Comparison of ENCODE assay signal across 25 cellular contexts in the genomic region with DNA sequence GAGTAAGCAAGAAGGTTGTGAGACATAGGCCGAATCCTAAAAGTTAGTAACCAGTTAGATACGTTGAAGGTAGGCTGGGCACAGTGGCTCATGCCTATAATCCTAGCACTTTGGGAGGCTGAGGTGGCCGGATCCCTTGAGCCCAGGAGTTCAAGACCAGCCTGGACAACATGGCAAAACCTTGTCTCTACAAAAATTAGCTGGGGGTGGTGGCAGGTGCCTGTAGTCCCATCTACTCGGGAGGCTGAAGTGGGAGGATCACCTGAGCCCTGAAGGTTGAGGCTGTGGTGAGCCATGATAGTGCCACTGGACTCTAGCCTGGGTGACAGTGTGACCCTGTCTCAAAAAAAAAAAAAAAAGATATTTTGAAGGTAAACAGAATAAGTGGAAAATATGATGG.
"Had no signal": no experiment of that assay in that cellular context is flagged by ENCODE, and none has a peak within 500 bp of the region (broad histone marks: within the 10 kb centered on the region; RNA-seq: fewer than 3 reads in every experiment).

No MANE protein-coding gene starts in this region.

- H3K27me3 ChIP-seq: heart left ventricle, pancreas, right lobe of liver, spleen, testis, tibial nerve, upper lobe of right lung, vagina had no signal

- H3K9me3 ChIP-seq: heart left ventricle, mucosa of descending colon, pancreas, right lobe of liver, spleen, testis, tibial nerve, upper lobe of right lung, vagina had no signal

- H3K4me3 ChIP-seq: coronary artery, heart left ventricle, mucosa of descending colon, pancreas, right lobe of liver, spleen, tibial nerve, upper lobe of right lung, vagina had no signal

- H3K36me3 ChIP-seq: heart left ventricle, pancreas, right lobe of liver, spleen, tibial nerve, upper lobe of right lung, vagina had no signal

- H3K36me3 Mint-ChIP-seq: naive thymus-derived CD8-positive, alpha-beta T cell had no signal

- H3K27ac ChIP-seq: coronary artery, upper lobe of right lung had no signal

- H3K27me3 Mint-ChIP-seq: naive thymus-derived CD8-positive, alpha-beta T cell; stimulated activated memory B cell treated with anti-CD40 and anti-IgM and Interleukin-4, amounts not matched to agents 10 μg/mL and 1 μg/mL and 100 μg/mL, for 72 hours; stimulated activated naive CD8-positive, alpha-beta T cell treated with anti-CD3 and anti-CD28 coated beads, Interleukin-15, Interleukin-2, amounts not matched to agents 100 ng/mL and 50 ng/mL, for 24 hours had no signal

- H3K9me3 Mint-ChIP-seq: naive thymus-derived CD8-positive, alpha-beta T cell; stimulated activated memory B cell treated with anti-CD40 and anti-IgM and Interleukin-4, amounts not matched to agents 10 μg/mL and 1 μg/mL and 100 μg/mL, for 72 hours; stimulated activated naive CD8-positive, alpha-beta T cell treated with anti-CD3 and anti-CD28 coated beads, Interleukin-15, Interleukin-2, amounts not matched to agents 100 ng/mL and 50 ng/mL, for 24 hours had no signal

- H3K27ac Mint-ChIP-seq: progenitor cell of endocrine pancreas; stimulated activated naive CD8-positive, alpha-beta T cell treated with anti-CD3 and anti-CD28 coated beads, Interleukin-15, Interleukin-2, amounts not matched to agents 100 ng/mL and 50 ng/mL, for 24 hours had no signal

- ATAC-seq: heart left ventricle; left lobe of liver; mucosa of descending colon; naive thymus-derived CD8-positive, alpha-beta T cell; pancreas; right lobe of liver; stimulated activated memory B cell treated with anti-CD40 and anti-IgM and Interleukin-4, amounts not matched to agents 10 μg/mL and 1 μg/mL and 100 μg/mL, for 72 hours; upper lobe of right lung had no signal

- DNase-seq: effector CD4-positive, alpha-beta T cell; foreskin melanocyte; heart left ventricle; hippocampal formation; kidney glomerular epithelial cell; mammary epithelial cell; mucosa of descending colon; naive thymus-derived CD8-positive, alpha-beta T cell; occipital lobe; pancreas; retina; spleen; stimulated activated CD4-positive, alpha-beta T cell treated with anti-CD3 and anti-CD28 coated beads, Interleukin-15, amount 100 ng/mL, for 24 hours; stimulated activated CD4-positive, alpha-beta T cell treated with anti-CD3 and anti-CD28 coated beads, Interleukin-1b, Interleukin-23, amount 100 ng/mL, for 48 hours; stimulated activated CD4-positive, alpha-beta T cell treated with anti-CD3 and anti-CD28 coated beads, Interleukin-4, amount 100 ng/mL, for 24 hours; testis; upper lobe of right lung had no signal
